15 cellular contexts compared by ENCODE assay signal in the genomic region with DNA sequence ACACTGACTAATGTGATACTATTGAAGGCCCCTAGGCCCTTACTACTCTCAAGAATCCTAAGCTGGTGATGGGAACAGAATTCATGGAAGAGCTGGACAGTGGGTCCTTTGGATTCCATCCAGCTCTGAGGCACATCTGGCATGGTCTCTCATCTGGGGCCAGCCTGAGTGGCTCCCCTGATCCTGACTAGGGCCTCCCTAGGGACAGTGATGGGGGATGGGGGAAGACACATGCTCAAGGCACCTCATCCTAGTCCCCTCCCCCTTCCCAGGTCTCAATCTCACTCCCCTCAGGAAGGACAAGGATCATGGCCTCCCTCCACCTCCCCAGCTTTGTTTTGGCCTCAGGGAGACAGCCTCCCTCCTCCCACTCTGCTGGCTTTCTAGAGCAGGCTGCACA. TPM values are rescaled to one million over a fixed set of nuclear protein-coding genes. Genes with fewer than 3 reads are reported as not detected.
DNase-seq lines count a peak whose midpoint lies in the region; ATAC-seq, FAIRE-seq and TF ChIP-seq lines count a peak whose summit lies in the region.
"Had no signal": no experiment of that assay in that cellular context is flagged by ENCODE, and none has a peak within 500 bp of the region (broad histone marks: within the 10 kb centered on the region; RNA-seq: fewer than 3 reads in every experiment).

No MANE protein-coding gene starts in this region.

- no peak for TF ChIP-seq RAD21 in HepG2 (CRISPR knock-in tag; IDR thresholded peaks at IDR 0.05)

- POLR2A ChIA-PET in activated B cell treated with CpG ODN at 0.5 μM for 24 hours (lab: Charles Lee) (interaction anchor here (1.2 to 5.2 kb wide), 9 partner anchors 24 to 231 kb away, joined by 3 to 100 read pairs (median 6); partner anchors contain the start of gene OGA), HepG2 (lab: Yijun Ruan, JAX) (interaction anchor here (0.6 to 2.1 kb wide), 2 partner anchors 23 to 49 kb away, joined by 3 to 17 read pairs; partner anchors contain the start of gene OGA)

- TF ChIP-seq EP300 in HepG2 (IDR thresholded peaks at IDR 0.05; ENCODE audit: low read depth in 2 of 2, low read length in 2 of 2): no peak
- TF ChIP-seq EP300 in HepG2 (CRISPR knock-in tag; IDR thresholded peaks at IDR 0.05; ENCODE audit: borderline replicate concordance): no peak

- no peak for DNase-seq in activated naive CD8-positive, alpha-beta T cell treated with anti-CD3 and anti-CD28 coated beads for 36 hours
- DNase-seq in activated B cell treated with CpG ODN at 0.5 μM for 24 hours: no peak
- no peak for DNase-seq in HepG2 (ENCODE audit: low spot score)
- no peak for DNase-seq in stimulated activated naive B cell treated with anti-CD40 and anti-IgM and Interleukin-4, amounts not matched to agents 10 μg/mL and 1 μg/mL and 100 μg/mL, for 72 hours
- no peak for DNase-seq in T-helper 9 cell
- no peak for DNase-seq in medulla oblongata (ENCODE audit: extremely low spot score)
- DNase-seq: NCI-H187 treated with DMSO at 0.1 percent for 48 hours had no signal

- BruUV-seq in HepG2 (replicated peaks; lab: Mats Ljungman, UMichigan): no TSS peak

- peaks cover 47% of the 10 kb centered on the region for H3K4me1 Mint-ChIP-seq in activated naive CD8-positive, alpha-beta T cell (ENCODE audit: low read depth)
- peaks cover 38% of the 10 kb centered on the region for H3K4me1 Mint-ChIP-seq in activated naive CD8-positive, alpha-beta T cell treated with anti-CD3 and anti-CD28 coated beads for 36 hours
- peaks cover 58% of the 10 kb centered on the region for H3K4me1 Mint-ChIP-seq in activated B cell treated with CpG ODN at 0.5 μM for 24 hours
- peaks cover 41 to 51% of the 10 kb centered on the region in 2 donors for H3K4me1 Mint-ChIP-seq in stimulated activated naive B cell treated with anti-CD40 and anti-IgM and Interleukin-4, amounts not matched to agents 10 μg/mL and 1 μg/mL and 100 μg/mL, for 72 hours

- H3K4me3 Mint-ChIP-seq in activated naive CD8-positive, alpha-beta T cell: peak overlapping the region; percentile 83
- H3K4me3 Mint-ChIP-seq in activated naive CD8-positive, alpha-beta T cell treated with anti-CD3 and anti-CD28 coated beads for 36 hours: no peak overlapping the region
- H3K4me3 Mint-ChIP-seq in activated B cell treated with CpG ODN at 0.5 μM for 24 hours: peak overlapping the region; percentile 35
- peak overlapping the region; percentile 31 to 92 for H3K4me3 Mint-ChIP-seq in stimulated activated naive B cell treated with anti-CD40 and anti-IgM and Interleukin-4, amounts not matched to agents 10 μg/mL and 1 μg/mL and 100 μg/mL, for 72 hours

- TF ChIP-seq POLR2A in HepG2 (IDR thresholded peaks at IDR 0.05; ENCODE audit: insufficient read depth in 1 of 2, low read depth in 2 of 2, low read length in 2 of 2): no peak

- FAIRE-seq in HepG2 (lab: Jason Lieb, UNC): no peak

- no peak overlapping the region for H3K27ac Mint-ChIP-seq in activated naive CD8-positive, alpha-beta T cell
- H3K27ac Mint-ChIP-seq in activated naive CD8-positive, alpha-beta T cell treated with anti-CD3 and anti-CD28 coated beads for 36 hours: no peak overlapping the region
- H3K27ac Mint-ChIP-seq in activated B cell treated with CpG ODN at 0.5 μM for 24 hours: no peak overlapping the region
- H3K27ac Mint-ChIP-seq in stimulated activated naive B cell treated with anti-CD40 and anti-IgM and Interleukin-4, amounts not matched to agents 10 μg/mL and 1 μg/mL and 100 μg/mL, for 72 hours: no peak overlapping the region
- H3K27ac Mint-ChIP-seq: nephron progenitor cell had no signal

- H3K4me1 ChIP-seq in HepG2 (ENCODE audit: insufficient read depth, low read length): peaks cover 33% of the 10 kb centered on the region
- H3K4me1 ChIP-seq: prostate gland had no signal

- H4K20me1 ChIP-seq in HepG2 (ENCODE audit: insufficient read depth, low read length): peaks cover 16% of the 10 kb centered on the region; the same call in 1 of the 2 replicates

- no peaks in the 10 kb centered on the region for H3K9me3 Mint-ChIP-seq in activated naive CD8-positive, alpha-beta T cell (ENCODE audit: low read depth)
- no peaks in the 10 kb centered on the region for H3K9me3 Mint-ChIP-seq in activated naive CD8-positive, alpha-beta T cell treated with anti-CD3 and anti-CD28 coated beads for 36 hours
- H3K9me3 Mint-ChIP-seq in activated B cell treated with CpG ODN at 0.5 μM for 24 hours: no peaks in the 10 kb centered on the region
- H3K9me3 Mint-ChIP-seq in stimulated activated naive B cell treated with anti-CD40 and anti-IgM and Interleukin-4, amounts not matched to agents 10 μg/mL and 1 μg/mL and 100 μg/mL, for 72 hours: no peaks in the 10 kb centered on the region
- H3K9me3 Mint-ChIP-seq: activated CD4-positive, alpha-beta T cell treated with anti-CD3 and anti-CD28 coated beads, Interleukin-2, amount 10 ng/mL, durations not matched to agents 7 days and 5 days; nephron progenitor cell had no signal

- CTCF ChIA-PET in activated B cell treated with CpG ODN at 0.5 μM for 24 hours (lab: Charles Lee) (interaction anchor here (0.7 to 12.5 kb wide), 24 partner anchors 17 to 261 kb away, joined by 3 to 372 read pairs (median 6); partner anchors contain the start of genes ARMH3, HPS6, NPM3 and OGA), HepG2 (lab: Yijun Ruan, JAX; ENCODE audit: low intra/inter-chr PET ratio, low total read pairs) (interaction anchor here (1.8 kb wide), 1 partner anchor 168 kb away, joined by 10 read pairs; no protein-coding TSS in a partner anchor)

- TF ChIP-seq CTCF in activated B cell treated with CpG ODN at 0.5 μM for 24 hours (IDR thresholded peaks at IDR 0.05) (no peak), HepG2 (CRISPR knock-in tag; IDR thresholded peaks at IDR 0.05) (no peak)

- H3K4me3 ChIP-seq in HepG2 (replicated peaks in 1 of 3; ENCODE audit: insufficient read depth in 1 of 3, low read depth in 2 of 3, low read length in 3 of 3): no peak overlapping the region
- H3K4me3 ChIP-seq: ascending aorta, prostate gland, smooth muscle cell had no signal

- peaks cover 8% of the 10 kb centered on the region for H3K36me3 Mint-ChIP-seq in activated naive CD8-positive, alpha-beta T cell
- H3K36me3 Mint-ChIP-seq in activated naive CD8-positive, alpha-beta T cell treated with anti-CD3 and anti-CD28 coated beads for 36 hours: peaks cover 3% of the 10 kb centered on the region
- H3K36me3 Mint-ChIP-seq in activated B cell treated with CpG ODN at 0.5 μM for 24 hours (ENCODE audit: low read depth): peaks cover 15% of the 10 kb centered on the region
- H3K36me3 Mint-ChIP-seq in stimulated activated naive B cell treated with anti-CD40 and anti-IgM and Interleukin-4, amounts not matched to agents 10 μg/mL and 1 μg/mL and 100 μg/mL, for 72 hours: peaks cover 2 to 12% of the 10 kb centered on the region in 2 donors

- intact Hi-C loops in activated B cell treated with CpG ODN at 0.5 μM for 24 hours (cut with micrococcal nuclease): loop anchor here (2.0 to 5.0 kb wide), 4 partner anchors 60 to 660 kb away; partner anchors contain the start of genes ACTR1A, HPS6 and SUFU
- intact Hi-C loops in HepG2 (cut with micrococcal nuclease; ENCODE audit: unreplicated experiment): no loop called here

- H3K36me3 ChIP-seq in HepG2 (replicated peaks in 1 of 2; ENCODE audit: control insufficient read depth in 1 of 2, insufficient read depth in 2 of 2, low read length in 2 of 2): peaks cover 0 to 3% of the 10 kb centered on the region in 2 experiments; a peak in 1 of 5 replicates
- H3K36me3 ChIP-seq: prostate gland had no signal

- H3K27me3 ChIP-seq in HepG2 (ENCODE audit: control insufficient read depth in 1 of 2, insufficient read depth in 2 of 2, low read length in 2 of 2): no peaks in the 10 kb centered on the region
- H3K27me3 ChIP-seq: ascending aorta, heart left ventricle had no signal

- no peak overlapping the region for H3K9ac ChIP-seq in HepG2 (ENCODE audit: insufficient read depth, low read depth, low read length)

- no peak overlapping the region for H3K27ac ChIP-seq in HepG2 (ENCODE audit: extremely low read length, insufficient read depth, low read length)
- H3K27ac ChIP-seq: ascending aorta, prostate gland had no signal

- H3K27me3 Mint-ChIP-seq in activated naive CD8-positive, alpha-beta T cell: peaks cover 5% of the 10 kb centered on the region
- H3K27me3 Mint-ChIP-seq in activated naive CD8-positive, alpha-beta T cell treated with anti-CD3 and anti-CD28 coated beads for 36 hours: peaks cover 28% of the 10 kb centered on the region
- H3K27me3 Mint-ChIP-seq in activated B cell treated with CpG ODN at 0.5 μM for 24 hours: no peaks in the 10 kb centered on the region
- H3K27me3 Mint-ChIP-seq in stimulated activated naive B cell treated with anti-CD40 and anti-IgM and Interleukin-4, amounts not matched to agents 10 μg/mL and 1 μg/mL and 100 μg/mL, for 72 hours: no peaks in the 10 kb centered on the region

- H3K79me2 ChIP-seq in HepG2 (ENCODE audit: insufficient read depth, low read length): no peaks in the 10 kb centered on the region

- no peaks in the 10 kb centered on the region for H3K9me3 ChIP-seq in HepG2 (ENCODE audit: low read length)
- H3K9me3 ChIP-seq: ascending aorta, heart left ventricle, prostate gland had no signal

- H3K4me2 ChIP-seq in HepG2 (ENCODE audit: low read depth, low read length): no peak overlapping the region

- no peak overlapping the region for H2AFZ ChIP-seq in HepG2 (ENCODE audit: low read length)

- ATAC-seq in activated B cell treated with CpG ODN at 0.5 μM for 24 hours (ENCODE audit: low read depth): no peak
- no peak for ATAC-seq in HepG2
- ATAC-seq in stimulated activated naive B cell treated with anti-CD40 and anti-IgM and Interleukin-4, amounts not matched to agents 10 μg/mL and 1 μg/mL and 100 μg/mL, for 72 hours (replicated peaks): no peak
- no peak for ATAC-seq in HG02885 (IDR thresholded peaks at IDR 0.05; ENCODE audit: poor library complexity, unreplicated experiment)

- in situ Hi-C loops in HepG2 (cut with HindIII; ENCODE audit: extremely low pct_ligation_motif_present, low pct_unique_long_range_greater_than_20kb): loop anchor here (5.0 kb wide), 1 partner anchor 170 kb away; no protein-coding TSS in a partner anchor

RNA-seq across cellular contexts. Expression of gene KCNIP2, which starts 1.8 kb away (rescaled TPM):
- 1 to 10 TPM; 1.1 to 1.7 TPM for total RNA-seq in activated naive CD8-positive, alpha-beta T cell treated with anti-CD3 and anti-CD28 coated beads for 36 hours
- total RNA-seq in activated B cell treated with CpG ODN at 0.5 μM for 24 hours (7.0 and 7.1 TPM in 2 replicates), HepG2 (2016; rRNA removed; fragmentation: Illumina TruSeq; extraction: Trizol) (0.42 TPM in 1 of 2 replicates, not detected in the other)
- total RNA-seq in HepG2 (2016; cell fraction: cytosol; rRNA removed; fragmentation: Illumina TruSeq; extraction: Trizol; ENCODE audit: low read depth): not detected in 2 replicates
- total RNA-seq in HepG2 (2016; cell fraction: insoluble cytoplasmic fraction; rRNA removed; fragmentation: Illumina TruSeq; extraction: Trizol): 0.13 and 0.52 TPM in 2 replicates
- total RNA-seq in HepG2 (2016; cell fraction: membrane; rRNA removed; fragmentation: Illumina TruSeq; extraction: Trizol): not detected in 2 replicates
- total RNA-seq in HepG2 (2016; cell fraction: nucleus; rRNA removed; fragmentation: Illumina TruSeq; extraction: Trizol): 1.1 and 1.7 TPM in 2 replicates
- polyA plus RNA-seq in HepG2 (2011; rRNA removed): 0.70 and 0.88 TPM in 2 replicates
- polyA plus RNA-seq in HepG2 (2011; cell fraction: cytosol; rRNA removed): 0.13 TPM in 1 of 2 replicates, not detected in the other
- 3.4 and 3.8 TPM in 2 replicates for polyA plus RNA-seq in HepG2 (2011; cell fraction: nucleus; rRNA removed)
- 1.0 and 1.6 TPM in 2 replicates for polyA plus RNA-seq in HepG2 (2012)
- polyA plus RNA-seq in HepG2 (2016; cell fraction: cytosol; fragmentation: Illumina TruSeq; extraction: Trizol; ENCODE audit: low read depth): not detected in 2 replicates
- polyA plus RNA-seq in HepG2 (2016; cell fraction: insoluble cytoplasmic fraction; fragmentation: Illumina TruSeq; extraction: Trizol; ENCODE audit: low read depth): not detected in 2 replicates
- not detected in 2 replicates for polyA plus RNA-seq in HepG2 (2016; cell fraction: membrane; fragmentation: Illumina TruSeq; extraction: Trizol; ENCODE audit: low read depth)
- polyA plus RNA-seq in HepG2 (2016; cell fraction: nucleus; fragmentation: Illumina TruSeq; extraction: Trizol; ENCODE audit: insufficient read depth, low read depth): 2.7 and 2.9 TPM in 2 replicates
- polyA minus RNA-seq in HepG2 (2011; rRNA and poly(A)+ RNA removed; ENCODE audit: low replicate concordance): 1.2 and 2.3 TPM in 2 replicates
- not detected in 2 replicates for polyA minus RNA-seq in HepG2 (2011; cell fraction: cytosol; rRNA and poly(A)+ RNA removed)
- 4.1 and 7.7 TPM in 2 replicates for polyA minus RNA-seq in HepG2 (2011; cell fraction: nucleus; rRNA and poly(A)+ RNA removed)

RNA-seq across cellular contexts. Expression of gene OGA, which starts 23.6 kb away (rescaled TPM):
- total RNA-seq in activated naive CD8-positive, alpha-beta T cell treated with anti-CD3 and anti-CD28 coated beads for 36 hours: 100 to 1,000 TPM in 1 of 2 experiments, 10 to 100 TPM in 1; 92.2 to 100 TPM
- total RNA-seq in activated B cell treated with CpG ODN at 0.5 μM for 24 hours (209 and 271 TPM in 2 replicates), HepG2 (2016; rRNA removed; fragmentation: Illumina TruSeq; extraction: Trizol) (33.2 and 36.5 TPM in 2 replicates)
- 23.2 and 27.7 TPM in 2 replicates for total RNA-seq in HepG2 (2016; cell fraction: cytosol; rRNA removed; fragmentation: Illumina TruSeq; extraction: Trizol; ENCODE audit: low read depth)
- total RNA-seq in HepG2 (2016; cell fraction: insoluble cytoplasmic fraction; rRNA removed; fragmentation: Illumina TruSeq; extraction: Trizol): 30.6 and 34.0 TPM in 2 replicates
- 23.7 and 29.9 TPM in 2 replicates for total RNA-seq in HepG2 (2016; cell fraction: membrane; rRNA removed; fragmentation: Illumina TruSeq; extraction: Trizol)
- 50.1 and 59.4 TPM in 2 replicates for total RNA-seq in HepG2 (2016; cell fraction: nucleus; rRNA removed; fragmentation: Illumina TruSeq; extraction: Trizol)
- 35.5 and 39.8 TPM in 2 replicates for polyA plus RNA-seq in HepG2 (2011; rRNA removed)
- 7.7 and 10.8 TPM in 2 replicates for polyA plus RNA-seq in HepG2 (2011; cell fraction: cytosol; rRNA removed)
- polyA plus RNA-seq in HepG2 (2011; cell fraction: nucleus; rRNA removed): 66.7 and 69.3 TPM in 2 replicates
- polyA plus RNA-seq in HepG2 (2012): 35.2 and 48.0 TPM in 2 replicates
- polyA plus RNA-seq in HepG2 (2016; cell fraction: cytosol; fragmentation: Illumina TruSeq; extraction: Trizol; ENCODE audit: low read depth): 1.0 and 1.1 TPM in 2 replicates
- 24.3 and 27.7 TPM in 2 replicates for polyA plus RNA-seq in HepG2 (2016; cell fraction: insoluble cytoplasmic fraction; fragmentation: Illumina TruSeq; extraction: Trizol; ENCODE audit: low read depth)
- polyA plus RNA-seq in HepG2 (2016; cell fraction: membrane; fragmentation: Illumina TruSeq; extraction: Trizol; ENCODE audit: low read depth): 2.9 and 3.6 TPM in 2 replicates
- polyA plus RNA-seq in HepG2 (2016; cell fraction: nucleus; fragmentation: Illumina TruSeq; extraction: Trizol; ENCODE audit: insufficient read depth, low read depth): 105 and 122 TPM in 2 replicates
- 18.7 and 34.4 TPM in 2 replicates for polyA minus RNA-seq in HepG2 (2011; rRNA and poly(A)+ RNA removed; ENCODE audit: low replicate concordance)
- 18.9 and 20.4 TPM in 2 replicates for polyA minus RNA-seq in HepG2 (2011; cell fraction: cytosol; rRNA and poly(A)+ RNA removed)
- polyA minus RNA-seq in HepG2 (2011; cell fraction: nucleus; rRNA and poly(A)+ RNA removed): 91.7 and 107 TPM in 2 replicates

RNA-seq across cellular contexts. Expression of gene NPM3, which starts 58.6 kb away (rescaled TPM):
- total RNA-seq in activated naive CD8-positive, alpha-beta T cell treated with anti-CD3 and anti-CD28 coated beads for 36 hours: 100 to 1,000 TPM; 255 to 260 TPM
- total RNA-seq in activated B cell treated with CpG ODN at 0.5 μM for 24 hours: 48.1 and 60.7 TPM in 2 replicates
- 129 and 160 TPM in 2 replicates for total RNA-seq in HepG2 (2016; rRNA removed; fragmentation: Illumina TruSeq; extraction: Trizol)
- total RNA-seq in HepG2 (2016; cell fraction: cytosol; rRNA removed; fragmentation: Illumina TruSeq; extraction: Trizol; ENCODE audit: low read depth): 72.9 and 79.2 TPM in 2 replicates
- total RNA-seq in HepG2 (2016; cell fraction: insoluble cytoplasmic fraction; rRNA removed; fragmentation: Illumina TruSeq; extraction: Trizol): 127 and 156 TPM in 2 replicates
- 118 and 120 TPM in 2 replicates for total RNA-seq in HepG2 (2016; cell fraction: membrane; rRNA removed; fragmentation: Illumina TruSeq; extraction: Trizol)
- total RNA-seq in HepG2 (2016; cell fraction: nucleus; rRNA removed; fragmentation: Illumina TruSeq; extraction: Trizol): 40.1 and 46.2 TPM in 2 replicates
- 47.6 and 50.8 TPM in 2 replicates for polyA plus RNA-seq in HepG2 (2011; rRNA removed)
- polyA plus RNA-seq in HepG2 (2011; cell fraction: cytosol; rRNA removed): 77.2 and 99.2 TPM in 2 replicates
- 35.2 and 42.2 TPM in 2 replicates for polyA plus RNA-seq in HepG2 (2011; cell fraction: nucleus; rRNA removed)
- 50.7 and 56.1 TPM in 2 replicates for polyA plus RNA-seq in HepG2 (2012)
- polyA plus RNA-seq in HepG2 (2016; cell fraction: cytosol; fragmentation: Illumina TruSeq; extraction: Trizol; ENCODE audit: low read depth): 74.7 and 76.8 TPM in 2 replicates
- 123 and 134 TPM in 2 replicates for polyA plus RNA-seq in HepG2 (2016; cell fraction: insoluble cytoplasmic fraction; fragmentation: Illumina TruSeq; extraction: Trizol; ENCODE audit: low read depth)
- polyA plus RNA-seq in HepG2 (2016; cell fraction: membrane; fragmentation: Illumina TruSeq; extraction: Trizol; ENCODE audit: low read depth): 94.9 and 101 TPM in 2 replicates
- polyA plus RNA-seq in HepG2 (2016; cell fraction: nucleus; fragmentation: Illumina TruSeq; extraction: Trizol; ENCODE audit: insufficient read depth, low read depth): 69.1 and 70.7 TPM in 2 replicates
- polyA minus RNA-seq in HepG2 (2011; rRNA and poly(A)+ RNA removed; ENCODE audit: low replicate concordance): 57.7 and 87.9 TPM in 2 replicates
- polyA minus RNA-seq in HepG2 (2011; cell fraction: cytosol; rRNA and poly(A)+ RNA removed): 11.6 and 28.0 TPM in 2 replicates
- 4.2 and 7.6 TPM in 2 replicates for polyA minus RNA-seq in HepG2 (2011; cell fraction: nucleus; rRNA and poly(A)+ RNA removed)
